In genomic region chr2:197096649-197097048, GRCh38 we compare ENCODE assay signal across 33 cellular contexts.
DNase-seq lines count a peak whose midpoint lies in the region; ATAC-seq, FAIRE-seq and TF ChIP-seq lines count a peak whose summit lies in the region.
"Had no signal": no experiment of that assay in that cellular context is flagged by ENCODE, and none has a peak within 500 bp of the region (broad histone marks: within the 10 kb centered on the region; RNA-seq: fewer than 3 reads in every experiment).

No MANE protein-coding gene starts in this region.

- peaks cover 46% of the 10 kb centered on the region for H3K36me3 Mint-ChIP-seq in CD4-positive, CD25-positive, alpha-beta regulatory T cell
- no peaks in the 10 kb centered on the region for H3K36me3 Mint-ChIP-seq in astrocyte (ENCODE audit: low read depth, unreplicated experiment)
- H3K36me3 Mint-ChIP-seq in neural crest cell (ENCODE audit: low read depth), result no peaks in the 10 kb centered on the region
- H3K36me3 Mint-ChIP-seq: type B pancreatic cell had no signal

- no peak for TF ChIP-seq CTCF in astrocyte (IDR thresholded peaks at IDR 0.05; ENCODE audit: insufficient read depth, low read depth, low read length)
- no peak for TF ChIP-seq CTCF in neural crest cell (conservative IDR thresholded peaks at IDR 0.05)

- H3K9me3 ChIP-seq in CD4-positive, CD25-positive, alpha-beta regulatory T cell (ENCODE audit: control insufficient read depth in 2 of 2, low read length in 2 of 2), result no peaks in the 10 kb centered on the region
- H3K9me3 ChIP-seq in astrocyte (ENCODE audit: insufficient read depth, low read depth, low read length), result no peaks in the 10 kb centered on the region
- H3K9me3 ChIP-seq: ascending aorta, ovary had no signal

- FAIRE-seq in astrocyte (lab: Jason Lieb, UNC), result no peak
- FAIRE-seq: GM12892, HepG2, small intestine had no signal

- H3K4me3 ChIP-seq in CD4-positive, CD25-positive, alpha-beta regulatory T cell (ENCODE audit: low read depth, low read length), result no peak overlapping the region
- no peak overlapping the region for H3K4me3 ChIP-seq in astrocyte (ENCODE audit: insufficient read depth, low read depth, low read length)
- H3K4me3 ChIP-seq: ascending aorta, GM23248, ovary had no signal

- no peaks in the 10 kb centered on the region for H3K27me3 ChIP-seq in CD4-positive, CD25-positive, alpha-beta regulatory T cell (ENCODE audit: control insufficient read depth, insufficient read depth, low read length)
- no peaks in the 10 kb centered on the region for H3K27me3 ChIP-seq in astrocyte (ENCODE audit: insufficient read depth, low read length)
- H3K27me3 ChIP-seq: ascending aorta, ovary had no signal

- peaks cover 81% of the 10 kb centered on the region for H3K36me3 ChIP-seq in CD4-positive, CD25-positive, alpha-beta regulatory T cell (ENCODE audit: control insufficient read depth, insufficient read depth, low read length)
- no peaks in the 10 kb centered on the region for H3K36me3 ChIP-seq in astrocyte (ENCODE audit: insufficient read depth, low read length)
- H3K36me3 ChIP-seq: ovary had no signal

- no peaks in the 10 kb centered on the region for H3K4me1 ChIP-seq in CD4-positive, CD25-positive, alpha-beta regulatory T cell (ENCODE audit: control insufficient read depth, insufficient read depth, low read length, poor library complexity, severe bottlenecking)
- peaks cover 11% of the 10 kb centered on the region for H3K4me1 ChIP-seq in astrocyte (ENCODE audit: insufficient read depth, low read length)

- peak; percentile 36 for DNase-seq in NCI-H2227 (lab: John Stamatoyannopoulos, UW; ENCODE audit: unreplicated experiment)
- no peak for DNase-seq in NCI-H2227 treated with DMSO at 0.1 percent for 48 hours (lab: John Stamatoyannopoulos, UW)
- DNase-seq in CD4-positive, CD25-positive, alpha-beta regulatory T cell, result no peak
- DNase-seq in astrocyte (ENCODE audit: low read depth), result no peak
- no peak for DNase-seq in neural crest cell (ENCODE audit: low read depth, low spot score)
- DNase-seq: 8988T; activated CD4-positive, alpha-beta T cell treated with anti-CD3 and anti-CD28 coated beads, Interleukin-2, amount 10 ng/mL, durations not matched to agents 7 days and 5 days; CD8-positive, alpha-beta memory T cell; central memory CD4-positive, alpha-beta T cell; foreskin fibroblast; GM23248; HFFc6; Kasumi-1; left colon; naive B cell; NCI-H1436; NCI-H2107; NCI-H510A treated with DMSO at 0.1 percent for 48 hours; ovary; retina; small intestine; stimulated activated CD4-positive, alpha-beta T cell treated with anti-CD3 and anti-CD28 coated beads, Interleukin-1b, Interleukin-23, amount 100 ng/mL, for 48 hours; T1000 had no signal

- H3K79me2 ChIP-seq in astrocyte (ENCODE audit: insufficient read depth, low read length), result no peaks in the 10 kb centered on the region

- H3K9ac ChIP-seq in astrocyte (ENCODE audit: low read length), result no peak overlapping the region
- H3K9ac ChIP-seq: GM23248 had no signal

- H3K4me2 ChIP-seq in astrocyte (ENCODE audit: low read length), result no peak overlapping the region

- H3K4me1 Mint-ChIP-seq in CD4-positive, CD25-positive, alpha-beta regulatory T cell, result peaks cover 0 to 28% (median 22%) of the 10 kb centered on the region in 4 donors
- H3K4me1 Mint-ChIP-seq in astrocyte (ENCODE audit: low read depth, unreplicated experiment) (peaks cover 13% of the 10 kb centered on the region), neural crest cell (peaks cover 23% of the 10 kb centered on the region)

- no peak overlapping the region for H3K4me3 Mint-ChIP-seq in CD4-positive, CD25-positive, alpha-beta regulatory T cell
- H3K4me3 Mint-ChIP-seq in astrocyte (ENCODE audit: unreplicated experiment) (no peak overlapping the region), neural crest cell (no peak overlapping the region)
- H3K4me3 Mint-ChIP-seq: activated CD4-positive, alpha-beta T cell treated with anti-CD3 and anti-CD28 coated beads, Interleukin-2, amount 10 ng/mL, durations not matched to agents 7 days and 5 days; activated T-helper 1 cell treated with anti-CD3 and anti-CD28 coated beads, Interleukin-12 subunit alpha, Interleukin-12 subunit beta, Interleukin-2, Interleukin-4 antibody, amounts not matched to agents 30 ng/mL and 10 ng/mL and 1 ng/mL, durations not matched to agents 14 hours and 24 hours and 36 hours; CD8-positive, alpha-beta memory T cell; type B pancreatic cell had no signal

- peak overlapping the region in 2 of 3 donors; percentile 1 to 74 for H3K27ac Mint-ChIP-seq in CD4-positive, CD25-positive, alpha-beta regulatory T cell
- H3K27ac Mint-ChIP-seq in astrocyte (ENCODE audit: unreplicated experiment) (peak overlapping the region; percentile 1), neural crest cell (ENCODE audit: unreplicated experiment) (peak overlapping the region; percentile 0)
- H3K27ac Mint-ChIP-seq: activated CD4-positive, alpha-beta T cell treated with anti-CD3 and anti-CD28 coated beads, Interleukin-2, amount 10 ng/mL, durations not matched to agents 7 days and 5 days; activated naive CD4-positive, alpha-beta T cell treated with anti-CD3 and anti-CD28 coated beads, Interleukin-2, amount 50 U/mL, for 72 hours; activated T-helper 1 cell treated with anti-CD3 and anti-CD28 coated beads, Interleukin-12 subunit alpha, Interleukin-12 subunit beta, Interleukin-2, Interleukin-4 antibody, amounts not matched to agents 30 ng/mL and 10 ng/mL and 1 ng/mL, durations not matched to agents 14 hours and 24 hours and 36 hours; HFFc6 had no signal

- ATAC-seq in CD4-positive, CD25-positive, alpha-beta regulatory T cell (ENCODE audit: low read depth in 2 of 2), result no peak
- ATAC-seq in HG03159 (IDR thresholded peaks at IDR 0.05; ENCODE audit: unreplicated experiment) (no peak), HG03097 (IDR thresholded peaks at IDR 0.05; ENCODE audit: low FRiP score, unreplicated experiment) (no peak), HG03196 (IDR thresholded peaks at IDR 0.05; ENCODE audit: unreplicated experiment) (no peak)
- ATAC-seq: activated naive CD4-positive, alpha-beta T cell treated with anti-CD3 and anti-CD28 coated beads, Interleukin-2, amount 50 U/mL, for 72 hours; esophagus mucosa; HepG2; left colon had no signal

- H2AFZ ChIP-seq in astrocyte (ENCODE audit: low read depth, low read length), result no peak overlapping the region
- H2AFZ ChIP-seq: GM23248 had no signal

- no peaks in the 10 kb centered on the region for H3K9me3 Mint-ChIP-seq in CD4-positive, CD25-positive, alpha-beta regulatory T cell
- no peaks in the 10 kb centered on the region for H3K9me3 Mint-ChIP-seq in astrocyte (ENCODE audit: unreplicated experiment)
- H3K9me3 Mint-ChIP-seq in neural crest cell, result no peaks in the 10 kb centered on the region
- H3K9me3 Mint-ChIP-seq: activated CD4-positive, alpha-beta T cell treated with anti-CD3 and anti-CD28 coated beads, Interleukin-2, amount 10 ng/mL, durations not matched to agents 7 days and 5 days; activated naive CD4-positive, alpha-beta T cell treated with anti-CD3 and anti-CD28 coated beads, Interleukin-2, amount 50 U/mL, for 72 hours; activated T-helper 1 cell treated with anti-CD3 and anti-CD28 coated beads, Interleukin-12 subunit alpha, Interleukin-12 subunit beta, Interleukin-2, Interleukin-4 antibody, amounts not matched to agents 30 ng/mL and 10 ng/mL and 1 ng/mL, durations not matched to agents 14 hours and 24 hours and 36 hours; CD8-positive, alpha-beta memory T cell; HFFc6; naive B cell; type B pancreatic cell had no signal

- H4K20me1 ChIP-seq in astrocyte (ENCODE audit: insufficient read depth, low read length), result no peaks in the 10 kb centered on the region

- no peak overlapping the region for H3K27ac ChIP-seq in CD4-positive, CD25-positive, alpha-beta regulatory T cell (ENCODE audit: insufficient read depth, low read length, poor library complexity, severe bottlenecking)
- no peak overlapping the region for H3K27ac ChIP-seq in astrocyte (ENCODE audit: low read depth, low read length)
- H3K27ac ChIP-seq: GM23248 had no signal

- H3K27me3 Mint-ChIP-seq in CD4-positive, CD25-positive, alpha-beta regulatory T cell, result no peaks in the 10 kb centered on the region
- H3K27me3 Mint-ChIP-seq in astrocyte (ENCODE audit: low read depth, unreplicated experiment) (no peaks in the 10 kb centered on the region), neural crest cell (ENCODE audit: low read depth) (peaks cover 8% of the 10 kb centered on the region)
- H3K27me3 Mint-ChIP-seq: activated CD4-positive, alpha-beta T cell treated with anti-CD3 and anti-CD28 coated beads, Interleukin-2, amount 10 ng/mL, durations not matched to agents 7 days and 5 days; CD8-positive, alpha-beta memory T cell; naive B cell; type B pancreatic cell had no signal
